33 cellular contexts compared by ENCODE assay signal in genomic region chr15:70635895-70636294, GRCh38.
A peak's percentile ranks its signal among the peaks of the same experiment; 100 is the strongest.
DNase-seq lines count a peak whose midpoint lies in the region; ATAC-seq and TF ChIP-seq lines count a peak whose summit lies in the region.
"Had no signal": no experiment of that assay in that cellular context is flagged by ENCODE, and none has a peak within 500 bp of the region (broad histone marks: within the 10 kb centered on the region; RNA-seq: fewer than 3 reads in every experiment).

No MANE protein-coding gene starts in this region.

- H3K9me3 Mint-ChIP-seq in immature natural killer cell = no peaks in the 10 kb centered on the region
- H3K9me3 Mint-ChIP-seq: CD14-positive monocyte; CD4-positive, alpha-beta memory T cell; CD4-positive, alpha-beta T cell; CD4-positive, CD25-positive, alpha-beta regulatory T cell; CD8-positive, alpha-beta memory T cell; CD8-positive, alpha-beta T cell had no signal

- no peak overlapping the region for H3K4me2 ChIP-seq in Loucy (ENCODE audit: low read depth, low read length, poor library complexity, severe bottlenecking)
- H3K4me2 ChIP-seq: A549, BLaER1 had no signal

- H3K4me1 ChIP-seq in HEK293 (ENCODE audit: control insufficient read depth, insufficient read depth, low read length) (no peaks in the 10 kb centered on the region), Loucy (ENCODE audit: insufficient read depth, low read length, poor library complexity, severe bottlenecking) (peaks cover 43% of the 10 kb centered on the region), esophagus muscularis mucosa (no peaks in the 10 kb centered on the region), neutrophil (ENCODE audit: control insufficient read depth in 1 of 2, insufficient read depth in 1 of 2, low read depth in 1 of 2, low read length in 1 of 2) (peaks cover 62 to 74% of the 10 kb centered on the region in 2 experiments)
- H3K4me1 ChIP-seq: BE2C had no signal

- no peaks in the 10 kb centered on the region for H3K36me3 Mint-ChIP-seq in immature natural killer cell
- H3K36me3 Mint-ChIP-seq: CD14-positive monocyte; CD4-positive, alpha-beta memory T cell; CD4-positive, CD25-positive, alpha-beta regulatory T cell; CD8-positive, alpha-beta T cell had no signal

- no peaks in the 10 kb centered on the region for H3F3A ChIP-seq in Loucy (ENCODE audit: low read depth)

- H3K9me3 ChIP-seq in HEK293 (ENCODE audit: control insufficient read depth, insufficient read depth, low read depth, low read length) (no peaks in the 10 kb centered on the region), Loucy (ENCODE audit: insufficient read depth, low read depth, low read length) (no peaks in the 10 kb centered on the region), esophagus muscularis mucosa (no peaks in the 10 kb centered on the region), neutrophil (no peaks in the 10 kb centered on the region)
- H3K9me3 ChIP-seq: A549; BE2C; BLaER1; BLaER1 treated with 17β-estradiol and CSF1 and Interleukin-3, amounts not matched to agents 10 nM and 100 nM; Caco-2 had no signal

- no peaks in the 10 kb centered on the region for H3K27me3 ChIP-seq in Loucy (ENCODE audit: insufficient read depth, low read length, poor library complexity, severe bottlenecking)
- H3K27me3 ChIP-seq in esophagus muscularis mucosa = no peaks in the 10 kb centered on the region
- H3K27me3 ChIP-seq in neutrophil = no peaks in the 10 kb centered on the region
- H3K27me3 ChIP-seq: BE2C; BLaER1; BLaER1 treated with 17β-estradiol and CSF1 and Interleukin-3, amounts not matched to agents 10 nM and 100 nM had no signal

- no peaks in the 10 kb centered on the region for H3K79me2 ChIP-seq in Loucy (ENCODE audit: insufficient read depth, low read length)

- no peak for TF ChIP-seq POLR2A in esophagus muscularis mucosa (IDR thresholded peaks at IDR 0.05; ENCODE audit: low read depth)

- no peak overlapping the region for H3K27ac ChIP-seq in HEK293 (ENCODE audit: extremely low read depth, low read depth, low read length)
- H3K27ac ChIP-seq in esophagus muscularis mucosa (replicated peaks in 1 of 4) = no peak overlapping the region
- peak overlapping the region; percentile 76 for H3K27ac ChIP-seq in neutrophil
- H3K27ac ChIP-seq: 22Rv1; A549; BLaER1; BLaER1 treated with 17β-estradiol and CSF1 and Interleukin-3, amounts not matched to agents 10 nM and 100 nM; C4-2B had no signal

- TF ChIP-seq EP300 in esophagus muscularis mucosa (IDR thresholded peaks at IDR 0.05) = no peak

- no peaks in the 10 kb centered on the region for H4K20me1 ChIP-seq in Loucy (ENCODE audit: insufficient read depth, low read length, poor library complexity, severe bottlenecking)
- H4K20me1 ChIP-seq: BLaER1; BLaER1 treated with 17β-estradiol and CSF1 and Interleukin-3, amounts not matched to agents 10 nM and 100 nM had no signal

- CTCF ChIA-PET in HEK293 (lab: Yijun Ruan, JAX) = interaction anchor here (0.7 to 1.9 kb wide), 5 partner anchors 50 to 703 kb away, joined by 3 to 13 read pairs (median 4); no protein-coding TSS in a partner anchor

- H3K27me3 Mint-ChIP-seq in immature natural killer cell (ENCODE audit: low read depth in 3 of 3) = peaks cover 5 to 6% (median 6%) of the 10 kb centered on the region in 3 donors

- no peak overlapping the region for H3K4me3 Mint-ChIP-seq in immature natural killer cell
- H3K4me3 Mint-ChIP-seq: B cell; CD4-positive, alpha-beta memory T cell; CD4-positive, alpha-beta T cell; CD4-positive, CD25-positive, alpha-beta regulatory T cell; CD8-positive, alpha-beta memory T cell; CD8-positive, alpha-beta T cell had no signal

- H3K9ac ChIP-seq in Loucy (ENCODE audit: low read depth, low read length, poor library complexity, severe bottlenecking) = peak overlapping the region; percentile 5
- H3K9ac ChIP-seq: BLaER1; BLaER1 treated with 17β-estradiol and CSF1 and Interleukin-3, amounts not matched to agents 10 nM and 100 nM had no signal

- H3K4me3 ChIP-seq in HEK293 (ENCODE audit: low read depth, low read length) (no peak overlapping the region), Loucy (ENCODE audit: low read length, poor library complexity, severe bottlenecking) (no peak overlapping the region), esophagus muscularis mucosa (no peak overlapping the region), neutrophil (ENCODE audit: low read depth in 1 of 2, low read length in 1 of 2) (no peak overlapping the region)
- H3K4me3 ChIP-seq: A549; BLaER1; BLaER1 treated with 17β-estradiol and CSF1 and Interleukin-3, amounts not matched to agents 10 nM and 100 nM had no signal

- POLR2A ChIA-PET in HEK293 (lab: Yijun Ruan, JAX) = interaction anchor here (1.3 kb wide), 1 partner anchor 109 kb away, joined by 3 read pairs; no protein-coding TSS in a partner anchor

- intact Hi-C loops in esophagus muscularis mucosa (cut with DNase I) = no loop called here

- DNase-seq in esophagus muscularis mucosa (ENCODE audit: extremely low spot score) (peak; percentile 68), HuH-7 (ENCODE audit: low spot score) (no peak), immature natural killer cell (no peak), DMS114 treated with DMSO at 0.1 percent for 48 hours (lab: John Stamatoyannopoulos, UW; ENCODE audit: unreplicated experiment) (no peak)
- DNase-seq: 8988T; ACHN; BE2C; Caco-2; Calu3; CD4-positive, alpha-beta memory T cell; CD4-positive, alpha-beta T cell; CD4-positive, CD25-positive, alpha-beta regulatory T cell; CD8-positive, alpha-beta memory T cell; CD8-positive, alpha-beta T cell; COR-L47; DMS 273 treated with DMSO at 0.1 percent for 48 hours; DMS153; DMS53; DMS79; DMS79 treated with DMSO at 0.1 percent for 48 hours; DND-41; EL had no signal

- no peak overlapping the region for H3K27ac Mint-ChIP-seq in immature natural killer cell
- H3K27ac Mint-ChIP-seq: B cell; CD14-positive monocyte; CD4-positive, alpha-beta memory T cell; CD4-positive, alpha-beta T cell; CD4-positive, CD25-positive, alpha-beta regulatory T cell; CD8-positive, alpha-beta T cell had no signal

- no peaks in the 10 kb centered on the region for H3K9me2 ChIP-seq in Loucy (replicated peaks; ENCODE audit: low read depth, low read length)

- ATAC-seq in HG02884 (IDR thresholded peaks at IDR 0.05; ENCODE audit: unreplicated experiment) = no peak
- ATAC-seq: CD8-positive, alpha-beta T cell had no signal

- peaks cover 3 to 6% of the 10 kb centered on the region in 2 donors for H3K4me1 Mint-ChIP-seq in immature natural killer cell

- WGBS in esophagus muscularis mucosa = 86% methylated on average over 2 of the region's 2 CpGs

- H3K36me3 ChIP-seq in HEK293 (ENCODE audit: control insufficient read depth in 2 of 2, insufficient read depth in 1 of 2, low read length in 2 of 2) = no peaks in the 10 kb centered on the region
- H3K36me3 ChIP-seq in Loucy (ENCODE audit: insufficient read depth, low read length) = no peaks in the 10 kb centered on the region
- H3K36me3 ChIP-seq in esophagus muscularis mucosa = no peaks in the 10 kb centered on the region
- H3K36me3 ChIP-seq in neutrophil = no peaks in the 10 kb centered on the region
- H3K36me3 ChIP-seq: BE2C; BLaER1; BLaER1 treated with 17β-estradiol and CSF1 and Interleukin-3, amounts not matched to agents 10 nM and 100 nM had no signal

- TF ChIP-seq CTCF in HEK293 (tag by site-specific recombination; IDR thresholded peaks at IDR 0.05) (no peak), Loucy (conservative IDR thresholded peaks at IDR 0.05; ENCODE audit: low read length) (no peak), esophagus muscularis mucosa (IDR thresholded peaks at IDR 0.05) (no peak), neutrophil (IDR thresholded peaks at IDR 0.05) (no peak)

- H2AFZ ChIP-seq in Loucy (ENCODE audit: low read length) = no peak overlapping the region

TF ChIP-seq in HEK293, 187 proteins besides CTCF, POLR2A, EP300 and RAD21:
- peak; percentile 78 for TF ChIP-seq SCRT2 (tag by site-specific recombination; IDR thresholded peaks at IDR 0.05)
- no peak for TF ChIP-seq ZNF132 (tag by site-specific recombination; IDR thresholded peaks at IDR 0.05; ENCODE audit: borderline replicate concordance)
- TF ChIP-seq SCRT1 (tag by site-specific recombination; IDR thresholded peaks at IDR 0.05; ENCODE audit: borderline replicate concordance) = peak; percentile 64; the same call in 1 of the 2 replicates
